Comparison of ENCODE assay signal across 29 cellular contexts in the genomic region with DNA sequence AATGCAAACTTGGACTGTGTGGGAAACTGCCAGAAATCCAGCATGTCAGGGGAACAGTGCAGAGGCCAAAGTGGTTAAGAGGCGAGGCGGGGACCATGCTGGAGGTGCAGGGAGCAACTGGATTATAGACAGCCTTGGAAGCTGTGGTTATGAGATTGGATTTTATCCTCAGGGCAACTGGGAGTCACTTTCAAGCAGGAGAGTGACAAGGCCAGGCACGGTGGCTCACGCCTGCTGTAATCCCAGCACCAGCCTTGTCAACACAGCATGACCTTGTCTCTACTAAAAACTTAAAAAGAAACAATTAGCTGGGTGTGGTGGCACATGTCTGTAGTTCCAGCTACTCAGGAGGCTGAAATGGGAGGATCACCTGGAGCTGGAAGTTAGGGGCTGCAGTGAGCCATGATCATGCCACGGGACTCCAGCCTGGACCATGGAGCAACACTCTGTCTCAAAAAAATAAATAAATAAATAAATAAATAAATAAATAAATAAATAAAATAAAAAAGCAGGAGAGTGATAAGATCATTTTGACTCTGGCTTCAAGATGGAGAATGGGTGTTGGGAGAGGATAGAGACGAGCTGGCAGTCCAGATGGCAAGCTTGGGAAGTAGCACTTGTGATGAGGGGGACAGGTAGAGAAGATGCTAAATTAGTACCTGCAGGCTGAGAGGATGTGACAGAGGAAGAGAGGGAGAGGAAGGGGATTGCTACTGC. TPM values are rescaled to one million over a fixed set of nuclear protein-coding genes. Genes with fewer than 3 reads are reported as not detected.
DNase-seq lines count a peak whose midpoint lies in the region; ATAC-seq, FAIRE-seq and TF ChIP-seq lines count a peak whose summit lies in the region.
"Had no signal": no experiment of that assay in that cellular context is flagged by ENCODE, and none has a peak within 500 bp of the region (broad histone marks: within the 10 kb centered on the region; RNA-seq: fewer than 3 reads in every experiment).

No MANE protein-coding gene starts in this region.

- H3K36me3 ChIP-seq in small intestine (ENCODE audit: control insufficient read depth in 2 of 2, insufficient read depth in 2 of 2, low read length in 2 of 2): no peaks in the 10 kb centered on the region
- H3K36me3 ChIP-seq: uterus had no signal

- no peak for TF ChIP-seq CTCF in endothelial cell (IDR thresholded peaks at IDR 0.05; ENCODE audit: unreplicated experiment)

- H3K4me1 Mint-ChIP-seq in activated T-cell treated with anti-CD3 and anti-CD28 coated beads, Interleukin-2, amount 50 U/mL, for 4 hours (ENCODE audit: low read depth): peaks cover 8% of the 10 kb centered on the region
- H3K4me1 Mint-ChIP-seq in endothelial cell (ENCODE audit: unreplicated experiment): peaks cover 24% of the 10 kb centered on the region

- H3K27me3 ChIP-seq in small intestine (ENCODE audit: control insufficient read depth in 2 of 2, insufficient read depth in 2 of 2, low read length in 2 of 2): peaks cover 0 to 24% of the 10 kb centered on the region in 2 donors

- peaks cover 59% of the 10 kb centered on the region for H3K27me3 Mint-ChIP-seq in activated T-cell treated with anti-CD3 and anti-CD28 coated beads, Interleukin-2, amount 50 U/mL, for 4 hours (ENCODE audit: low read depth)
- peaks cover 12% of the 10 kb centered on the region for H3K27me3 Mint-ChIP-seq in endothelial cell (ENCODE audit: unreplicated experiment)

- H3K27ac Mint-ChIP-seq in endothelial cell (ENCODE audit: unreplicated experiment): peak overlapping the region; percentile 3
- H3K27ac Mint-ChIP-seq: activated CD8-positive, alpha-beta T cell treated with anti-CD3 and anti-CD28 coated beads, Interleukin-2, amount 10 ng/mL, durations not matched to agents 7 days and 5 days; activated naive CD4-positive, alpha-beta T cell treated with anti-CD3 and anti-CD28 coated beads for 36 hours; dendritic cell treated with granulocyte-macrophage colony-stimulating factor and Interleukin-4, amounts not matched to agents 40 ng/mL and 50 ng/mL, for 4 days; H9 had no signal

- no peak overlapping the region for H3K27ac ChIP-seq in small intestine (ENCODE audit: low read depth in 1 of 2, low read length in 1 of 2)
- H3K27ac ChIP-seq: HL-60, skin epidermis had no signal

- H3K9me3 Mint-ChIP-seq in activated T-cell treated with anti-CD3 and anti-CD28 coated beads, Interleukin-2, amount 50 U/mL, for 4 hours: no peaks in the 10 kb centered on the region
- no peaks in the 10 kb centered on the region for H3K9me3 Mint-ChIP-seq in endothelial cell (ENCODE audit: unreplicated experiment)
- H3K9me3 Mint-ChIP-seq: activated naive CD4-positive, alpha-beta T cell treated with anti-CD3 and anti-CD28 coated beads for 36 hours; dendritic cell treated with granulocyte-macrophage colony-stimulating factor and Interleukin-4, amounts not matched to agents 40 ng/mL and 50 ng/mL, for 4 days; H9 had no signal

- no peak overlapping the region for H3K4me3 ChIP-seq in small intestine (ENCODE audit: low read depth in 1 of 2, low read length in 2 of 2)
- H3K4me3 ChIP-seq: GM12878, skin epidermis, uterus had no signal

- WGBS in small intestine, 3 donors: 44 to 69% (median 57%) methylated on average over 6 of the region's 6 CpGs

- H3K9me3 ChIP-seq in small intestine (ENCODE audit: control insufficient read depth, low read depth): no peaks in the 10 kb centered on the region
- H3K9me3 ChIP-seq: uterus had no signal

- peak overlapping the region; percentile 55 for H3K4me3 Mint-ChIP-seq in activated T-cell treated with anti-CD3 and anti-CD28 coated beads, Interleukin-2, amount 50 U/mL, for 4 hours
- peak overlapping the region; percentile 86 for H3K4me3 Mint-ChIP-seq in endothelial cell (ENCODE audit: unreplicated experiment)
- H3K4me3 Mint-ChIP-seq: activated CD8-positive, alpha-beta T cell treated with anti-CD3 and anti-CD28 coated beads, Interleukin-2, amount 10 ng/mL, durations not matched to agents 7 days and 5 days; activated naive CD4-positive, alpha-beta T cell treated with anti-CD3 and anti-CD28 coated beads for 36 hours; dendritic cell treated with granulocyte-macrophage colony-stimulating factor and Interleukin-4, amounts not matched to agents 40 ng/mL and 50 ng/mL, for 4 days had no signal

- ATAC-seq in activated T-cell treated with anti-CD3 and anti-CD28 coated beads, Interleukin-2, amount 50 U/mL, for 4 hours: no peak
- ATAC-seq in HG02610 (IDR thresholded peaks at IDR 0.05; ENCODE audit: unreplicated experiment): no peak
- ATAC-seq in left lobe of liver: no peak
- ATAC-seq: activated CD4-positive, CD25-positive, alpha-beta regulatory T cell treated with anti-CD3 and anti-CD28 coated beads, Interleukin-2, amount 50 U/mL, for 24 hours; activated CD8-positive, alpha-beta T cell treated with anti-CD3 and anti-CD28 coated beads, Interleukin-2, amount 10 ng/mL, durations not matched to agents 7 days and 5 days; GM12878 had no signal

- no peak for DNase-seq in activated T-cell treated with anti-CD3 and anti-CD28 coated beads, Interleukin-2, amount 50 U/mL, for 4 hours
- no peak for DNase-seq in activated T-cell treated with anti-CD3 and anti-CD28 coated beads, Interleukin-2, amount 50 U/mL, for 1 hour
- DNase-seq in NCI-H82 (lab: John Stamatoyannopoulos, UW): peak; percentile 84
- DNase-seq in endothelial cell (ENCODE audit: low spot score): no peak
- DNase-seq in small intestine: peak; percentile 31
- DNase-seq in left lobe of liver (ENCODE audit: low spot score): no peak
- DNase-seq in stimulated activated naive CD4-positive, alpha-beta T cell treated with Interleukin-2 at 50 U/mL for 16 hours (lab: John Stamatoyannopoulos, UW): no peak
- DNase-seq: activated CD8-positive, alpha-beta T cell treated with anti-CD3 and anti-CD28 coated beads, Interleukin-2, amount 10 ng/mL, durations not matched to agents 7 days and 5 days; activated naive CD4-positive, alpha-beta T cell treated with anti-CD3 and anti-CD28 coated beads for 36 hours; caudate nucleus; H9; NCI-H1694 treated with DMSO at 0.1 percent for 48 hours; NCI-H526 treated with DMSO at 0.1 percent for 48 hours; nucleus accumbens; stimulated activated CD4-positive, alpha-beta T cell treated with anti-CD3 and anti-CD28 coated beads, Interleukin-2, amount 100 ng/mL, for 24 hours; uterus had no signal

- H3K4me1 ChIP-seq in small intestine (ENCODE audit: control insufficient read depth in 2 of 2, insufficient read depth in 1 of 2, low read depth in 1 of 2, low read length in 1 of 2): peaks cover 0 to 8% of the 10 kb centered on the region in 2 donors
- H3K4me1 ChIP-seq: uterus had no signal

- H3K36me3 Mint-ChIP-seq in activated T-cell treated with anti-CD3 and anti-CD28 coated beads, Interleukin-2, amount 50 U/mL, for 4 hours (ENCODE audit: insufficient read depth): no peaks in the 10 kb centered on the region
- H3K36me3 Mint-ChIP-seq in endothelial cell (ENCODE audit: low read depth, unreplicated experiment): peaks cover 5% of the 10 kb centered on the region

- no peak for FAIRE-seq in small intestine (lab: Jason Lieb, UNC)
- FAIRE-seq: D721Med, GM12878, keratinocyte had no signal

RNA-seq across cellular contexts. Expression of a gene that starts 3.5 kb away (rescaled TPM):
- not detected for total RNA-seq in activated T-cell treated with anti-CD3 and anti-CD28 coated beads, Interleukin-2, amount 50 U/mL, for 4 hours
- 1.3 TPM for total RNA-seq in endothelial cell (ENCODE audit: unreplicated experiment)
- 10 to 100 TPM in 2 of 3 donors, under 1 TPM in 1; 0.82 to 25.9 (median 12.5) TPM for polyA plus RNA-seq in small intestine
- not detected for total RNA-seq in left lobe of liver
- total RNA-seq: A673; activated CD8-positive, alpha-beta T cell treated with anti-CD3 and anti-CD28 coated beads, Interleukin-2, amount 10 ng/mL, durations not matched to agents 7 days and 5 days; GM12878; LHCN-M2 had no signal
- polyA plus RNA-seq: BJ, keratinocyte had no signal

RNA-seq across cellular contexts. Expression of a gene that starts 19.2 kb away (rescaled TPM):
- total RNA-seq in activated T-cell treated with anti-CD3 and anti-CD28 coated beads, Interleukin-2, amount 50 U/mL, for 4 hours: not detected
- total RNA-seq in endothelial cell (ENCODE audit: unreplicated experiment) (0.46 TPM), left lobe of liver (not detected)
- polyA plus RNA-seq in small intestine: under 1 TPM in 1 of 3 donors, not detected in 2; 0.36 TPM
- total RNA-seq: A673; activated CD8-positive, alpha-beta T cell treated with anti-CD3 and anti-CD28 coated beads, Interleukin-2, amount 10 ng/mL, durations not matched to agents 7 days and 5 days; activated naive CD4-positive, alpha-beta T cell treated with anti-CD3 and anti-CD28 coated beads for 36 hours; Daoy; LHCN-M2; mononuclear cell had no signal
- polyA plus RNA-seq: keratinocyte had no signal

RNA-seq across cellular contexts. Expression of a gene that starts 21.5 kb away (rescaled TPM):
- 100 to 1,000 TPM; 171 to 190 (median 174) TPM for total RNA-seq in activated T-cell treated with anti-CD3 and anti-CD28 coated beads, Interleukin-2, amount 50 U/mL, for 4 hours
- 18.6 TPM for total RNA-seq in endothelial cell (ENCODE audit: unreplicated experiment)
- 10 to 100 TPM in 2 of 3 donors, 1 to 10 TPM in 1; 8.9 to 31.0 (median 11.1) TPM for polyA plus RNA-seq in small intestine
- total RNA-seq in left lobe of liver: 7.3 TPM

RNA-seq across cellular contexts. Expression of a gene that starts 31.2 kb away (rescaled TPM):
- total RNA-seq in activated T-cell treated with anti-CD3 and anti-CD28 coated beads, Interleukin-2, amount 50 U/mL, for 4 hours: 100 to 1,000 TPM in 1 of 3 donors, 10 to 100 TPM in 2; 80.3 to 102 (median 83.7) TPM
- 190 TPM for total RNA-seq in endothelial cell (ENCODE audit: unreplicated experiment)
- polyA plus RNA-seq in small intestine: 100 to 1,000 TPM in 1 of 3 donors, 10 to 100 TPM in 2; 94.2 to 105 (median 94.5) TPM
- total RNA-seq in left lobe of liver: 51.2 TPM

RNA-seq across cellular contexts. Expression of a gene that starts 43.2 kb away (rescaled TPM):
- 10 to 100 TPM in 1 of 3 donors, 1 to 10 TPM in 2; 2.9 to 10.9 (median 5.4) TPM for total RNA-seq in activated T-cell treated with anti-CD3 and anti-CD28 coated beads, Interleukin-2, amount 50 U/mL, for 4 hours
- total RNA-seq in endothelial cell (ENCODE audit: unreplicated experiment): not detected
- polyA plus RNA-seq in small intestine: under 1 TPM in 1 of 3 donors, not detected in 2; 0.19 TPM
- not detected for total RNA-seq in left lobe of liver
- total RNA-seq: A673, Daoy, LHCN-M2, uterus had no signal
- polyA plus RNA-seq: BJ, keratinocyte had no signal

Comparison
In these comparisons a context has a peak if more than half of its experiments do, and no peak if none do; other contexts are left out.
1. DNase-seq: peak in NCI-H82 (single experiment) and small intestine (single experiment); none in activated T-cell treated with anti-CD3 and anti-CD28 coated beads, Interleukin-2, amount 50 U/mL, for 4 hours (single experiment), activated T-cell treated with anti-CD3 and anti-CD28 coated beads, Interleukin-2, amount 50 U/mL, for 1 hour (single experiment), endothelial cell (single experiment), left lobe of liver (single experiment) and stimulated activated naive CD4-positive, alpha-beta T cell treated with Interleukin-2 at 50 U/mL for 16 hours (single experiment).